Comparison of ENCODE assay signal across 28 cellular contexts in the genomic region with DNA sequence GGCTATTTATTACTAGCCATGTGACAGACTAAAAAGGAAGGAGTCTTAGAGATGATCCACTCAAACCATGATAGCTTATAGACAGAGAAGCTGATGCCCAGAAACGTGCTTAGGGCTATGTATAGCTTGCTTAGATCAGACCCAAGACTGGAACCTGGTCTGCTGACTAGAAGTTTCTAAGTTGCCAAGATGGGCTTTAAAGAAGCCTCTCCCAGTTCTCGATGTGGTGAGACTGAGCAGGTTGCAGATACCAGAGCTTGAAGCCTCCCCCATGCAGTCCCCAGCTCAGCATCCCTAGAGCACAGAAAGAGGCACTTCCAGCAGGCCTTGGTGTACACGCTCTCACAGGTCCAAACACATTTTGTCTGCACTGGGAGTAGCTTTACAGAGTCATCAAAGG. TPM values are rescaled to one million over a fixed set of nuclear protein-coding genes. Genes with fewer than 3 reads are reported as not detected.
"Had no signal": no experiment of that assay in that cellular context is flagged by ENCODE, and none has a peak within 500 bp of the region (broad histone marks: within the 10 kb centered on the region; RNA-seq: fewer than 3 reads in every experiment).

No MANE protein-coding gene starts in this region.

- H3K9me3 ChIP-seq: esophagus squamous epithelium, gastrocnemius medialis, left lung, lower lobe of right lung, mucosa of descending colon had no signal

- H3K36me3 Mint-ChIP-seq: immature natural killer cell; mesothelial cell of epicardium; naive B cell; naive thymus-derived CD8-positive, alpha-beta T cell had no signal

- H3K27me3 ChIP-seq: dorsolateral prefrontal cortex, esophagus squamous epithelium, gastrocnemius medialis, left lung had no signal

- H3K36me3 ChIP-seq: esophagus squamous epithelium, gastrocnemius medialis, heart right ventricle, left lung, lower lobe of right lung had no signal

- ATAC-seq: gastrocnemius medialis; heart right ventricle; left cardiac atrium; left lung; left ventricle myocardium superior; lower lobe of right lung; mucosa of descending colon; naive thymus-derived CD8-positive, alpha-beta T cell had no signal

- H3K4me3 Mint-ChIP-seq: immature natural killer cell; mesothelial cell of epicardium; naive B cell; naive thymus-derived CD8-positive, alpha-beta T cell had no signal

- DNase-seq: dermis blood vessel endothelial cell; dorsolateral prefrontal cortex; effector CD4-positive, alpha-beta T cell; effector memory CD4-positive, alpha-beta T cell; esophagus squamous epithelium; foreskin fibroblast; foreskin melanocyte; gastrocnemius medialis; glutamatergic neuron; head of caudate nucleus; heart right ventricle; hypothalamus; immature natural killer cell; left cardiac atrium; left lung; left ventricle myocardium superior; lower lobe of right lung; mesenchymal stem cell; mucosa of descending colon; naive B cell; naive thymus-derived CD8-positive, alpha-beta T cell had no signal

- H3K27ac Mint-ChIP-seq: immature natural killer cell; mesothelial cell of epicardium; naive thymus-derived CD8-positive, alpha-beta T cell had no signal

- H3K4me1 Mint-ChIP-seq: immature natural killer cell; naive B cell; naive thymus-derived CD8-positive, alpha-beta T cell had no signal

- FAIRE-seq: endothelial cell of umbilical vein, islet of Langerhans, keratinocyte had no signal

- H3K4me3 ChIP-seq: coronary artery, dorsolateral prefrontal cortex, esophagus squamous epithelium, gastrocnemius medialis, heart right ventricle, left lung, lower lobe of right lung, mucosa of descending colon had no signal

- H3K27ac ChIP-seq: coronary artery, dorsolateral prefrontal cortex, gastrocnemius medialis, heart right ventricle, left lung, lower lobe of right lung had no signal

- H3K4me1 ChIP-seq: gastrocnemius medialis, heart right ventricle, left lung, lower lobe of right lung had no signal

RNA-seq across cellular contexts. Expression of gene ATP10B, which starts 51.1 kb away (rescaled TPM):
- total RNA-seq: dermis blood vessel endothelial cell; endothelial cell of umbilical vein; kidney epithelial cell; left ventricle myocardium superior; lower lobe of right lung; mesothelial cell of epicardium; myocyte; naive thymus-derived CD8-positive, alpha-beta T cell had no signal
- polyA plus RNA-seq: endothelial cell of umbilical vein; immature natural killer cell; naive thymus-derived CD8-positive, alpha-beta T cell had no signal
